ENCODE assay signal across 17 cellular contexts in genomic region chr1:154466136-154466665, GRCh38. TPM values are rescaled to one million over a fixed set of nuclear protein-coding genes. Genes with fewer than 3 reads are reported as not detected.
A peak's percentile ranks its signal among the peaks of the same experiment; 100 is the strongest.
DNase-seq lines count a peak whose midpoint lies in the region; ATAC-seq and TF ChIP-seq lines count a peak whose summit lies in the region.
"Had no signal": no experiment of that assay in that cellular context is flagged by ENCODE, and none has a peak within 500 bp of the region (broad histone marks: within the 10 kb centered on the region; RNA-seq: fewer than 3 reads in every experiment).

No MANE protein-coding gene starts in this region.

- H3K36me3 Mint-ChIP-seq in osteocyte (ENCODE audit: unreplicated experiment) = peaks cover 15% of the 10 kb centered on the region

- H3K9me3 ChIP-seq in IMR-90 (ENCODE audit: control insufficient read depth, insufficient read depth, low read length) (no peaks in the 10 kb centered on the region; the same call in 1 of the 2 replicates), psoas muscle (no peaks in the 10 kb centered on the region)
- H3K9me3 ChIP-seq: prostate gland had no signal

- no peak overlapping the region for H3K4me3 ChIP-seq in IMR-90 (ENCODE audit: insufficient read depth, low read depth, low read length)
- H3K4me3 ChIP-seq in choroid plexus epithelial cell (ENCODE audit: low read depth, low read length) = no peak overlapping the region
- H3K4me3 ChIP-seq in psoas muscle = no peak overlapping the region
- H3K4me3 ChIP-seq: PC-9, prostate gland had no signal

- WGBS in IMR-90 (ENCODE audit: extremely low coverage in 2 of 2, insufficient read length in 1 of 2), 2 experiments = no CpG with 5 or more reads among the region's 5 CpGs
- 79 to 82% (median 82%) methylated on average over 5 of the region's 5 CpGs for WGBS in psoas muscle, 3 donors

- peaks cover 39% of the 10 kb centered on the region for H3K4me1 Mint-ChIP-seq in osteocyte (ENCODE audit: unreplicated experiment)

- no peak overlapping the region for H3K4me2 ChIP-seq in IMR-90 (ENCODE audit: low read depth, low read length)
- H3K4me2 ChIP-seq: PC-9 had no signal

- dilution Hi-C loops in IMR-90 (cut with HindIII; ENCODE audit: low sequenced_read_pairs, unreplicated experiment) = no loop called here

- TF ChIP-seq RAD21 in IMR-90 (IDR thresholded peaks at IDR 0.05; ENCODE audit: low read length) = no peak

- peak overlapping the region; percentile 70 for H3K27ac Mint-ChIP-seq in osteocyte (ENCODE audit: unreplicated experiment)
- H3K27ac Mint-ChIP-seq: activated CD4-positive, alpha-beta T cell treated with anti-CD3 and anti-CD28 coated beads, Interleukin-2, amount 10 ng/mL, durations not matched to agents 7 days and 5 days had no signal

- BruUV-seq in IMR-90 (replicated peaks; lab: Mats Ljungman, UMichigan) = no TSS peak

- H3K23ac ChIP-seq in IMR-90 (ENCODE audit: low read depth, low read length) = no peak overlapping the region

- H4K20me1 ChIP-seq in IMR-90 (ENCODE audit: insufficient read depth, low read length) = no peaks in the 10 kb centered on the region

- ATAC-seq in IMR-90 (ENCODE audit: low read depth) = no peak
- no peak for ATAC-seq in psoas muscle

- H3K4me3 Mint-ChIP-seq in osteocyte (ENCODE audit: unreplicated experiment) = no peak overlapping the region
- H3K4me3 Mint-ChIP-seq: activated CD4-positive, alpha-beta T cell treated with anti-CD3 and anti-CD28 coated beads, Interleukin-2, amount 10 ng/mL, durations not matched to agents 7 days and 5 days had no signal

- intact Hi-C loops in IMR-90 (cut with micrococcal nuclease) (no loop called here), psoas muscle (cut with DNase I) (no loop called here)

- H4K8ac ChIP-seq in IMR-90 (ENCODE audit: low read depth in 2 of 2, low read length in 2 of 2) = no peak overlapping the region

- no peak overlapping the region for H2AK5ac ChIP-seq in IMR-90 (ENCODE audit: low read depth, low read length)

- H3K27me3 Mint-ChIP-seq in osteocyte (ENCODE audit: unreplicated experiment) = no peaks in the 10 kb centered on the region
- H3K27me3 Mint-ChIP-seq: activated CD4-positive, alpha-beta T cell treated with anti-CD3 and anti-CD28 coated beads, Interleukin-2, amount 10 ng/mL, durations not matched to agents 7 days and 5 days had no signal

- no peak overlapping the region for H2BK120ac ChIP-seq in IMR-90 (ENCODE audit: low read depth, low read length)

- H4K5ac ChIP-seq in IMR-90 (ENCODE audit: low read depth, low read length) = no peak overlapping the region

- no peak overlapping the region for H2BK20ac ChIP-seq in IMR-90 (ENCODE audit: low read depth, low read length)

- H3K36me3 ChIP-seq in IMR-90 (ENCODE audit: control insufficient read depth, insufficient read depth, low read length) = peaks cover 16% of the 10 kb centered on the region; the same call in 1 of the 2 replicates
- H3K36me3 ChIP-seq in psoas muscle (ENCODE audit: insufficient read depth in 1 of 2, low read depth in 1 of 2) = peaks cover 5 to 76% of the 10 kb centered on the region in 2 donors
- H3K36me3 ChIP-seq: prostate gland had no signal

- no peak overlapping the region for H2BK15ac ChIP-seq in IMR-90 (ENCODE audit: low read depth, low read length)

- no peaks in the 10 kb centered on the region; the same call in 1 of the 2 replicates for H3K27me3 ChIP-seq in IMR-90 (ENCODE audit: control insufficient read depth, insufficient read depth, low read length)
- no peaks in the 10 kb centered on the region for H3K27me3 ChIP-seq in psoas muscle (ENCODE audit: insufficient read depth in 3 of 3, low read length in 2 of 3)

- H4K91ac ChIP-seq in IMR-90 (ENCODE audit: insufficient read depth, low read depth, low read length) = no peak overlapping the region

- H3K4me1 ChIP-seq in IMR-90 (ENCODE audit: control insufficient read depth, insufficient read depth, low read length) = peaks cover 8% of the 10 kb centered on the region
- H3K4me1 ChIP-seq in psoas muscle = peaks cover 6% of the 10 kb centered on the region
- H3K4me1 ChIP-seq: prostate gland had no signal

- H3K56ac ChIP-seq in IMR-90 (ENCODE audit: extremely low read depth, insufficient read depth, low read length) = no peak overlapping the region

- H2AFZ ChIP-seq in IMR-90 (replicated peaks; ENCODE audit: low read length, poor library complexity) = no peak overlapping the region
- H2AFZ ChIP-seq: PC-9 had no signal

- CTCF ChIA-PET in IMR-90 (lab: Yijun Ruan, JAX) = no interaction called here

- no peak overlapping the region for H2AK9ac ChIP-seq in IMR-90 (replicated peaks; ENCODE audit: low read depth, low read length, poor library complexity)

- TF ChIP-seq CTCF in IMR-90 (conservative IDR thresholded peaks at IDR 0.05; ENCODE audit: low read depth, low read length) (no peak), choroid plexus epithelial cell (conservative IDR thresholded peaks at IDR 0.05; ENCODE audit: low read depth, low read length) (no peak), osteocyte (IDR thresholded peaks at IDR 0.05) (no peak), psoas muscle (IDR thresholded peaks at IDR 0.05) (no peak)

- POLR2A ChIA-PET in IMR-90 (lab: Charles Lee; ENCODE audit: unreplicated experiment) = no interaction called here

- H2BK5ac ChIP-seq in IMR-90 (ENCODE audit: low read depth, low read length, poor library complexity, severe bottlenecking) = no peak overlapping the region

- H3K9me3 Mint-ChIP-seq in osteocyte (ENCODE audit: unreplicated experiment) = no peaks in the 10 kb centered on the region
- H3K9me3 Mint-ChIP-seq: activated CD4-positive, alpha-beta T cell treated with anti-CD3 and anti-CD28 coated beads, Interleukin-2, amount 10 ng/mL, durations not matched to agents 7 days and 5 days had no signal

- peak; percentile 67 for DNase-seq in CD1c-positive myeloid dendritic cell (ENCODE audit: extremely low spot score)
- no peak for DNase-seq in IMR-90
- DNase-seq in choroid plexus epithelial cell (ENCODE audit: low read depth) = peak; percentile 12
- no peak for DNase-seq in osteocyte (ENCODE audit: extremely low spot score, unreplicated experiment)
- no peak for DNase-seq in psoas muscle
- no peak for DNase-seq in DMS153 treated with DMSO at 0.1 percent for 48 hours (lab: John Stamatoyannopoulos, UW; ENCODE audit: unreplicated experiment)
- no peak for DNase-seq in cerebellar nuclear complex (lab: John Stamatoyannopoulos, UW)
- DNase-seq: activated CD4-positive, alpha-beta T cell treated with anti-CD3 and anti-CD28 coated beads, Interleukin-2, amount 10 ng/mL, durations not matched to agents 7 days and 5 days; activated gamma-delta T cell; GDM1; NCI-H1417 treated with DMSO at 0.1 percent for 48 hours; NCI-H510A treated with DMSO at 0.1 percent for 48 hours; PC-9; stimulated activated CD4-positive, alpha-beta T cell treated with anti-CD3 and anti-CD28 coated beads, Interleukin-2, amount 100 ng/mL, for 24 hours had no signal

- peak overlapping the region; percentile 26; the same call in 1 of the 2 replicates for H3K4ac ChIP-seq in IMR-90 (ENCODE audit: low read depth, low read length)

- no peak overlapping the region for H3K27ac ChIP-seq in IMR-90 (ENCODE audit: insufficient read depth, low read length)
- no peak overlapping the region for H3K27ac ChIP-seq in psoas muscle
- H3K27ac ChIP-seq: PC-9, prostate gland had no signal

- no peaks in the 10 kb centered on the region for H3K79me1 ChIP-seq in IMR-90 (ENCODE audit: low read depth in 1 of 2, low read length in 2 of 2)

- no peak overlapping the region for H3K9ac ChIP-seq in IMR-90 (ENCODE audit: low read depth, low read length)

- no peak overlapping the region for H3K14ac ChIP-seq in IMR-90 (replicated peaks; ENCODE audit: low read depth, low read length)

- in situ Hi-C loops in IMR-90 (cut with MboI; ENCODE audit: low sequenced_read_pairs) = no loop called here

- peaks cover 9% of the 10 kb centered on the region for H3K9me1 ChIP-seq in IMR-90 (ENCODE audit: insufficient read depth, low read length)

- H3K18ac ChIP-seq in IMR-90 (ENCODE audit: low read depth, low read length) = no peak overlapping the region

- TF ChIP-seq POLR2A in IMR-90 (IDR thresholded peaks at IDR 0.05; ENCODE audit: low read depth, low read length) = no peak

TF ChIP-seq in IMR-90, 13 proteins besides CTCF, POLR2A, EP300 and RAD21:
- TF ChIP-seq MAFK (IDR thresholded peaks at IDR 0.05; ENCODE audit: low read depth, low read length) (peak; percentile 97), MAZ (IDR thresholded peaks at IDR 0.05; ENCODE audit: borderline replicate concordance, low read depth, low read length) (no peak)

RNA-seq across cellular contexts. Expression of gene TDRD10, which starts 35.8 kb away (rescaled TPM):
- not detected in 2 replicates for total RNA-seq in IMR-90 (2012; rRNA removed)
- polyA plus RNA-seq in IMR-90 (2012; rRNA removed) = not detected in 2 replicates
- not detected in 2 replicates for polyA plus RNA-seq in IMR-90 (2012; cell fraction: cytosol; rRNA removed)
- polyA plus RNA-seq in IMR-90 (2012; cell fraction: nucleus; rRNA removed; ENCODE audit: low replicate concordance) = not detected in 2 replicates
- total RNA-seq in osteocyte = not detected in 2 replicates
- under 1 TPM; 0.50 to 0.97 (median 0.68) TPM for total RNA-seq in psoas muscle
- polyA plus RNA-seq in psoas muscle = 1 to 10 TPM in 1 of 3 donors, under 1 TPM in 2; 0.69 to 2.3 (median 0.99) TPM
- total RNA-seq: activated CD4-positive, alpha-beta T cell treated with anti-CD3 and anti-CD28 coated beads, Interleukin-2, amount 10 ng/mL, durations not matched to agents 7 days and 5 days; HT1080; PC-9; T-helper 1 cell treated with Interleukin-12 subunit alpha and Interleukin-12 subunit beta and Interleukin-4 antibody, amounts not matched to agents 30 ng/mL and 1 ng/mL, for 36 hours had no signal

RNA-seq across cellular contexts. Expression of gene SHE, which starts 36.0 kb away (rescaled TPM):
- total RNA-seq in IMR-90 (2012; rRNA removed) (not detected in 2 replicates), osteocyte (not detected in 2 replicates), psoas muscle (1 to 10 TPM; 5.6 to 7.4 (median 7.0) TPM)
- polyA plus RNA-seq in IMR-90 (2012; rRNA removed) (not detected in 2 replicates), psoas muscle (1 to 10 TPM; 4.0 to 6.2 (median 4.3) TPM)
- polyA plus RNA-seq in IMR-90 (2012; cell fraction: cytosol; rRNA removed) = not detected in 2 replicates
- not detected in 2 replicates for polyA plus RNA-seq in IMR-90 (2012; cell fraction: nucleus; rRNA removed; ENCODE audit: low replicate concordance)
- total RNA-seq: activated CD4-positive, alpha-beta T cell treated with anti-CD3 and anti-CD28 coated beads, Interleukin-2, amount 10 ng/mL, durations not matched to agents 7 days and 5 days; HT1080; PC-9; T-helper 1 cell treated with Interleukin-12 subunit alpha and Interleukin-12 subunit beta and Interleukin-4 antibody, amounts not matched to agents 30 ng/mL and 1 ng/mL, for 36 hours had no signal

Comparison
In these comparisons a context has a peak if more than half of its experiments do, and no peak if none do; other contexts are left out.
1. DNase-seq: peak in CD1c-positive myeloid dendritic cell (single experiment) and choroid plexus epithelial cell (single experiment); none in IMR-90 (single experiment), osteocyte (single experiment), psoas muscle (0 of 2), DMS153 treated with DMSO at 0.1 percent for 48 hours (single experiment) and cerebellar nuclear complex (0 of 2).